In genomic region chr7:36390199-36391090, GRCh38 we compare ENCODE assay signal across 8 cellular contexts. TPM values are rescaled to one million over a fixed set of nuclear protein-coding genes. Genes with fewer than 3 reads are reported as not detected.
DNase-seq lines count a peak whose midpoint lies in the region; ATAC-seq and TF ChIP-seq lines count a peak whose summit lies in the region.

No MANE protein-coding gene starts in this region.

- H3K4me1 ChIP-seq in Peyer's patch: peaks cover 0 to 14% (median 8%) of the 10 kb centered on the region in 4 donors
- no peaks in the 10 kb centered on the region for H3K4me1 ChIP-seq in parathyroid adenoma

- H2AFZ ChIP-seq in parathyroid adenoma: peak overlapping the region; percentile 60

- no peaks in the 10 kb centered on the region for H3K79me2 ChIP-seq in parathyroid adenoma

- H3K27me3 ChIP-seq in Peyer's patch: no peaks in the 10 kb centered on the region
- H3K27me3 ChIP-seq in parathyroid adenoma (ENCODE audit: control insufficient read depth, insufficient read depth, low read length): no peaks in the 10 kb centered on the region

- H3K9me3 ChIP-seq in KOPT-K1 (ENCODE audit: insufficient read depth, low read length, poor library complexity, severe bottlenecking) (no peaks in the 10 kb centered on the region), Peyer's patch (no peaks in the 10 kb centered on the region), parathyroid adenoma (ENCODE audit: control insufficient read depth, low read length) (no peaks in the 10 kb centered on the region)

- ATAC-seq in Right ventricle myocardium superior (ENCODE audit: poor library complexity): peak; percentile 73

- H3K36me3 ChIP-seq in KOPT-K1 (ENCODE audit: insufficient read depth, low read length): peaks cover 17% of the 10 kb centered on the region
- H3K36me3 ChIP-seq in Peyer's patch: no peaks in the 10 kb centered on the region
- H3K36me3 ChIP-seq in parathyroid adenoma (ENCODE audit: control insufficient read depth, insufficient read depth, low read length): no peaks in the 10 kb centered on the region

- no peak overlapping the region for H3K9ac ChIP-seq in parathyroid adenoma

- intact Hi-C loops in Right ventricle myocardium superior (cut with DNase I): no loop called here

- DNase-seq in EH (ENCODE audit: low read depth): peak; percentile 90
- peak; percentile 67 for DNase-seq in GOT3 (lab: John Stamatoyannopoulos, UW)
- peak in 2 of 3 donors; percentile 85 to 89 for DNase-seq in Peyer's patch
- DNase-seq in activated naive CD4-positive, alpha-beta T cell treated with anti-CD3 and anti-CD28 coated beads, Interleukin-2, amount 50 U/mL, for 16 hours: peak; percentile 45
- peak; percentile 72 for DNase-seq in Right ventricle myocardium superior
- DNase-seq in medulla oblongata (ENCODE audit: extremely low spot score): no peak

- H3K4me2 ChIP-seq in parathyroid adenoma (ENCODE audit: low read length): peak overlapping the region; percentile 83

- peak in 1 of 6 experiments; percentile 14 for TF ChIP-seq CTCF in Peyer's patch (IDR thresholded peaks at IDR 0.05)
- TF ChIP-seq CTCF in parathyroid adenoma (IDR thresholded peaks at IDR 0.05): no peak

- H3K27ac ChIP-seq in KOPT-K1 (ENCODE audit: low read depth, low read length, poor library complexity, severe bottlenecking): peak overlapping the region; percentile 96
- H3K27ac ChIP-seq in Peyer's patch: peak overlapping the region; percentile 44 to 76 (median 63)
- H3K27ac ChIP-seq in parathyroid adenoma: no peak overlapping the region

- no peak for TF ChIP-seq POLR2A in Peyer's patch (IDR thresholded peaks at IDR 0.05)

- H3K4me3 ChIP-seq in Peyer's patch (peak overlapping the region; percentile 48 to 78 (median 64)), parathyroid adenoma (ENCODE audit: low read depth, low read length) (peak overlapping the region; percentile 61)

RNA-seq across cellular contexts. Expression of gene ANLN, which starts 0.8 kb away (rescaled TPM):
- total RNA-seq in Peyer's patch (10 to 100 TPM in 2 of 4 donors, 1 to 10 TPM in 2; 5.0 to 43.7 (median 11.2) TPM), Right ventricle myocardium superior (3.4 TPM)
